Comparison of ENCODE assay signal across 8 cellular contexts in the genomic region with DNA sequence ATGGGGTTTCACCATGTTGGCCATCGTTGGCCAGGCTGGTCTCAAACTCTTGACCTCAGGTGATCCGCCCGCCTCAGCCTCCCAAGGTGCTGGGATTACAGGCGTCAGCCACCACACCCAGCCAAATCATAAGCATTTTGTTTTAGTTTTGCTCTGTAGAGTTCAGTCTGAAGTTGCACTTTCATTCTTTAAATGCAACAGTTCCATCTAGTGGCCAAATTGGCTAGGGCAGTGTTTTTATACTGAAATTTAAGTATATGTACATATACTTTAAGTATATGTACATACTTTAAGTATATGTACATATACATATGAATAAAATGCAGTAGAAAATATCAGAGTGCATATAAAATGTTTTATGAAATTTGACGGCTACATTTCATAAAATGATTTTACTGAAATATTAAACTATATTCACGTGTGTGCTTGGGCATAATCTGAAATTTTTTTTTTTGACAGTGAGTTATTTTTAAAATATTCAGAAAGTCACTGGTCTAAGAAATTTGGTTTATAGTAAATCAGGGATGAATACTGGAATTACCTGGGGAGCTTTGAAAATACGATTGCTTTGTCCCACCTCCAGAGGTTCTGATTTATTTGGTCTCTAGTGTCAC.
A peak's percentile ranks its signal among the peaks of the same experiment; 100 is the strongest.
DNase-seq lines count a peak whose midpoint lies in the region; ATAC-seq and TF ChIP-seq lines count a peak whose summit lies in the region.

No MANE protein-coding gene starts in this region.

- H3K4me1 ChIP-seq in NT2/D1 (ENCODE audit: insufficient read depth, insufficient read length) = no peaks in the 10 kb centered on the region

- no peaks in the 10 kb centered on the region for H3K36me3 ChIP-seq in NT2/D1 (ENCODE audit: insufficient read depth, insufficient read length, low read length)

- peak; percentile 31 for ATAC-seq in HG03558 (IDR thresholded peaks at IDR 0.05; ENCODE audit: extremely low read depth, unreplicated experiment)

- peak; percentile 54 for TF ChIP-seq CTCF in GM20000 (IDR thresholded peaks at IDR 0.05; ENCODE audit: extremely low read depth, missing control alignments)

- H3K36me3 Mint-ChIP-seq in activated CD4-positive, alpha-beta T cell treated with anti-CD3 and anti-CD28 coated beads, Interleukin-2, amount 10 ng/mL, durations not matched to agents 24 days and 14 days (ENCODE audit: low read depth) = no peaks in the 10 kb centered on the region

- H3K27me3 ChIP-seq in NT2/D1 (ENCODE audit: insufficient read depth, insufficient read length) = no peaks in the 10 kb centered on the region

- intact Hi-C loops in activated CD4-positive, alpha-beta T cell treated with anti-CD3 and anti-CD28 coated beads, Interleukin-2, amount 10 ng/mL, durations not matched to agents 24 days and 14 days (cut with micrococcal nuclease) = loop anchor here (5.0 to 10.0 kb wide), 2 partner anchors 975 to 1038 kb away; no protein-coding TSS in a partner anchor

- H3K9me3 ChIP-seq in NT2/D1 (ENCODE audit: insufficient read depth, low read length) = no peaks in the 10 kb centered on the region

- no peak overlapping the region for H3K9ac ChIP-seq in NT2/D1 (ENCODE audit: insufficient read length, low read depth)

- no peak overlapping the region for H3K4me3 ChIP-seq in NT2/D1 (ENCODE audit: insufficient read length, low read depth)

- H3K4me3 Mint-ChIP-seq in activated CD4-positive, alpha-beta T cell treated with anti-CD3 and anti-CD28 coated beads, Interleukin-2, amount 10 ng/mL, durations not matched to agents 24 days and 14 days = no peak overlapping the region

- no peaks in the 10 kb centered on the region for H3K9me3 Mint-ChIP-seq in activated CD4-positive, alpha-beta T cell treated with anti-CD3 and anti-CD28 coated beads, Interleukin-2, amount 10 ng/mL, durations not matched to agents 24 days and 14 days

- H3K27me3 Mint-ChIP-seq in activated CD4-positive, alpha-beta T cell treated with anti-CD3 and anti-CD28 coated beads, Interleukin-2, amount 10 ng/mL, durations not matched to agents 24 days and 14 days = peaks cover 2% of the 10 kb centered on the region

- DNase-seq in activated CD4-positive, alpha-beta T cell treated with anti-CD3 and anti-CD28 coated beads, Interleukin-2, amount 10 ng/mL, durations not matched to agents 24 days and 14 days = peak; percentile 83
- DNase-seq in activated CD4-positive, alpha-beta T cell treated with anti-CD3 and anti-CD28 coated beads, Interleukin-2, amount 50 U/mL, for 4 hours = no peak
- peak; percentile 49 for DNase-seq in GM20000 (ENCODE audit: low spot score)
- peak; percentile 38 for DNase-seq in NT2/D1 (ENCODE audit: low read depth, low spot score)
- peak; percentile 3 for DNase-seq in central memory CD4-positive, alpha-beta T cell
- DNase-seq in medulla oblongata (ENCODE audit: extremely low spot score) = peak; percentile 79
- no peak for DNase-seq in GF-D8 (lab: John Stamatoyannopoulos, UW)

- no peak overlapping the region for H3K27ac Mint-ChIP-seq in activated CD4-positive, alpha-beta T cell treated with anti-CD3 and anti-CD28 coated beads, Interleukin-2, amount 10 ng/mL, durations not matched to agents 24 days and 14 days

- peaks cover 11% of the 10 kb centered on the region for H3K4me1 Mint-ChIP-seq in activated CD4-positive, alpha-beta T cell treated with anti-CD3 and anti-CD28 coated beads, Interleukin-2, amount 10 ng/mL, durations not matched to agents 24 days and 14 days

Comparison
In these comparisons a context has a peak if more than half of its experiments do, and no peak if none do; other contexts are left out.
1. DNase-seq: peak in activated CD4-positive, alpha-beta T cell treated with anti-CD3 and anti-CD28 coated beads, Interleukin-2, amount 10 ng/mL, durations not matched to agents 24 days and 14 days (single experiment), GM20000 (single experiment), NT2/D1 (single experiment), central memory CD4-positive, alpha-beta T cell (single experiment) and medulla oblongata (single experiment); none in activated CD4-positive, alpha-beta T cell treated with anti-CD3 and anti-CD28 coated beads, Interleukin-2, amount 50 U/mL, for 4 hours (0 of 2) and GF-D8 (single experiment).